In the genomic region with DNA sequence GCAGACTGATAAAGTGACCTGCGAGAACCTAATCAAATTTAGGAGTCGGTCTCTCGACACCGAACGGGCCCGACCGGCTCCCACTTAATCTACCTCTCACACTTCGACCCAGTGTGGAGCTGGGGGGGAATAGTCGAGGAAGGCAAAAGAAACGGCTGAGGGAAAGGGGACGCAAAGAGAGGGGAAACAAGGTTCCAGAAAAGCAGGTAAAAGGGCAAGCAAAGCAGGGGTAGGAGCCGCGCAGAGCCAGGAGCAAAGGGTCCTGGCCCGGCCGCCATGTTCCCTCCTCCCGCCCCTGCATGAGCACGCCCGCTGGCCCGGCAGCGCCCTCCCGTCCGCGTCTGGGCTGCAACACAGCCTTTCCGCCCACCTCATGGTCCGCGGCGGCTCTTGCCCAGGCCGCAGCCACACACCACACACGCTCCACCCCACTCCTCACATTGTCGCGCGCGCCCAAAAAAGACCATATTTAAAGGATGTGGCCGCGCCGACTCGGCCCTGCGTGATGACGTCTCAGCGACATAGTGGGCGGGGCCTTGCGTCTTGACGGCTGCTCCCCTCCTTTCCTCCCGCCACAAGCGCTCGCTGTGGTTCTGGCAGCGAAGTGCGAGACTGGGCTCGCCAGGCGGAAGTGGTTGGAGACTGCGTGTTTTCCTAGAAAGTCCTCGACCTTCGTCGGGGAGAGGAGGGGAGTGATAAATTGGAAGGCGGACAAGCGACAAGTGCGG, we compare ENCODE assay signal across 8 cellular contexts. TPM values are rescaled to one million over a fixed set of nuclear protein-coding genes. Genes with fewer than 3 reads are reported as not detected.
DNase-seq lines count a peak whose midpoint lies in the region; ATAC-seq, FAIRE-seq and TF ChIP-seq lines count a peak whose summit lies in the region.

A gene with protein sequence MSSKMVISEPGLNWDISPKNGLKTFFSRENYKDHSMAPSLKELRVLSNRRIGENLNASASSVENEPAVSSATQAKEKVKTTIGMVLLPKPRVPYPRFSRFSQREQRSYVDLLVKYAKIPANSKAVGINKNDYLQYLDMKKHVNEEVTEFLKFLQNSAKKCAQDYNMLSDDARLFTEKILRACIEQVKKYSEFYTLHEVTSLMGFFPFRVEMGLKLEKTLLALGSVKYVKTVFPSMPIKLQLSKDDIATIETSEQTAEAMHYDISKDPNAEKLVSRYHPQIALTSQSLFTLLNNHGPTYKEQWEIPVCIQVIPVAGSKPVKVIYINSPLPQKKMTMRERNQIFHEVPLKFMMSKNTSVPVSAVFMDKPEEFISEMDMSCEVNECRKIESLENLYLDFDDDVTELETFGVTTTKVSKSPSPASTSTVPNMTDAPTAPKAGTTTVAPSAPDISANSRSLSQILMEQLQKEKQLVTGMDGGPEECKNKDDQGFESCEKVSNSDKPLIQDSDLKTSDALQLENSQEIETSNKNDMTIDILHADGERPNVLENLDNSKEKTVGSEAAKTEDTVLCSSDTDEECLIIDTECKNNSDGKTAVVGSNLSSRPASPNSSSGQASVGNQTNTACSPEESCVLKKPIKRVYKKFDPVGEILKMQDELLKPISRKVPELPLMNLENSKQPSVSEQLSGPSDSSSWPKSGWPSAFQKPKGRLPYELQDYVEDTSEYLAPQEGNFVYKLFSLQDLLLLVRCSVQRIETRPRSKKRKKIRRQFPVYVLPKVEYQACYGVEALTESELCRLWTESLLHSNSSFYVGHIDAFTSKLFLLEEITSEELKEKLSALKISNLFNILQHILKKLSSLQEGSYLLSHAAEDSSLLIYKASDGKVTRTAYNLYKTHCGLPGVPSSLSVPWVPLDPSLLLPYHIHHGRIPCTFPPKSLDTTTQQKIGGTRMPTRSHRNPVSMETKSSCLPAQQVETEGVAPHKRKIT (minus strand): TSS at position 510 of the 728 bp plus-strand sequence. CDS start 1,165 bp downstream, outside the sequence.

- ATAC-seq in GM18498 (IDR thresholded peaks at IDR 0.05; ENCODE audit: unreplicated experiment) = peak; percentile 87
- peak; percentile 83 for ATAC-seq in HG02938 (IDR thresholded peaks at IDR 0.05; ENCODE audit: unreplicated experiment)
- peak; percentile 94 to 96 (median 95) for ATAC-seq in psoas muscle

- WGBS in psoas muscle, 3 donors = 0 to 1% (median 0%) methylated on average over 53 to 57 of the region's 57 CpGs

- TF ChIP-seq CTCF in right atrium auricular region (IDR thresholded peaks at IDR 0.05) = peak in 1 of 2 donors; percentile 10
- no peak for TF ChIP-seq CTCF in psoas muscle (IDR thresholded peaks at IDR 0.05)

- H3K9me3 ChIP-seq in right atrium auricular region = no peaks in the 10 kb centered on the region
- no peaks in the 10 kb centered on the region for H3K9me3 ChIP-seq in psoas muscle

- no peaks in the 10 kb centered on the region for H3K27me3 ChIP-seq in right atrium auricular region
- H3K27me3 ChIP-seq in psoas muscle (ENCODE audit: insufficient read depth in 3 of 3, low read length in 2 of 3) = no peaks in the 10 kb centered on the region

- DNase-seq in NCI-H187 (lab: John Stamatoyannopoulos, UW) = peak; percentile 65 to 83
- peak; percentile 87 to 97 (median 93) for DNase-seq in T-helper 2 cell
- peak; percentile 47 to 97 (median 88) for DNase-seq in anterior cingulate cortex (lab: John Stamatoyannopoulos, UW)
- peak; percentile 97 for DNase-seq in right atrium auricular region (ENCODE audit: low spot score)
- DNase-seq in psoas muscle = peak; percentile 97 to 98
- DNase-seq in urothelium cell line (ENCODE audit: low spot score) = peak; percentile 98

- peak within 1 kb of the TSS; percentile 73 to 79 for H3K4me3 ChIP-seq in right atrium auricular region
- peak within 1 kb of the TSS; percentile 89 for H3K4me3 ChIP-seq in psoas muscle

- H3K27ac ChIP-seq in right atrium auricular region = peak within 1 kb of the TSS; percentile 94 to 95
- H3K27ac ChIP-seq in psoas muscle = peak within 1 kb of the TSS; percentile 94

- peak; percentile 95 for FAIRE-seq in urothelium cell line (lab: Jason Lieb, UNC)

- H3K4me1 ChIP-seq in right atrium auricular region = peaks cover 0 to 30% of the 10 kb centered on the region in 2 donors
- H3K4me1 ChIP-seq in psoas muscle = peaks cover 31% of the 10 kb centered on the region

- H3K36me3 ChIP-seq in right atrium auricular region (peaks cover 14% of the 10 kb centered on the region), psoas muscle (ENCODE audit: insufficient read depth in 1 of 2, low read depth in 1 of 2) (peaks cover 0 to 19% of the 10 kb centered on the region in 2 donors)

- intact Hi-C loops in psoas muscle (cut with DNase I) = loop anchor here in 1 of 2 donors (5.0 kb wide), 1 partner anchor 106 kb away; no protein-coding TSS in a partner anchor

RNA-seq across cellular contexts. Expression of the gene that starts here (rescaled TPM):
- total RNA-seq in right atrium auricular region (10 to 100 TPM; 10.6 to 12.6 TPM), psoas muscle (10 to 100 TPM; 20.0 to 25.9 (median 22.7) TPM)
- polyA plus RNA-seq in psoas muscle = 10 to 100 TPM in 1 of 3 donors, 1 to 10 TPM in 2; 5.2 to 12.5 (median 6.6) TPM

Comparison
In these comparisons a context has a peak if more than half of its experiments do, and no peak if none do; other contexts are left out.
1. Peak in every context shown above with its lines: DNase-seq, ATAC-seq, H3K4me3 ChIP-seq and H3K27ac ChIP-seq.